In the genomic region with DNA sequence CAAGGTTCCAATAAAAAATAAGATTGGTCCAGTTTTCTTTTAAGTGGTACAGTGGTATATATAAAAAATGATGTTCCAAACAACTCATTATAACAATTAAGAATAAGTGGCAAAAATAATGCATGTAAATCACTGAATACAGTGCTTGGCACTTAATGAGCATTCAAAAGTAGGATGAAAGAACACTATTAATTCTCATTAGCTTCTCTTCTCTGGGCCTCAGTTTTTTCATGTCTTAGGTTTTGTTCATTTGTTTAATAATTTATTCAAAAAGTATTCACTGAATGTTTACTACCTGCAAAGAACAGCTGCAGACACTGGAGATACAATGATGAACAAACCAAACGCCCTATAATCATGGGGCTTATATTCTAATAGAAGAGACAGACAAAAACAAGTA, we compare ENCODE assay signal across 12 cellular contexts. TPM values are rescaled to one million over a fixed set of nuclear protein-coding genes. Genes with fewer than 3 reads are reported as not detected.
A peak's percentile ranks its signal among the peaks of the same experiment; 100 is the strongest.
DNase-seq lines count a peak whose midpoint lies in the region; ATAC-seq and TF ChIP-seq lines count a peak whose summit lies in the region.
"Had no signal": no experiment of that assay in that cellular context is flagged by ENCODE, and none has a peak within 500 bp of the region (broad histone marks: within the 10 kb centered on the region; RNA-seq: fewer than 3 reads in every experiment).

No MANE protein-coding gene starts in this region.

- intact Hi-C loops in PC-3 (cut with micrococcal nuclease): loop anchor here (5.0 kb wide), 1 partner anchor 39 kb away; no protein-coding TSS in a partner anchor

- no peaks in the 10 kb centered on the region for H3K9me3 Mint-ChIP-seq in CD8-positive, alpha-beta memory T cell
- no peaks in the 10 kb centered on the region for H3K9me3 Mint-ChIP-seq in central memory CD8-positive, alpha-beta T cell
- no peaks in the 10 kb centered on the region for H3K9me3 Mint-ChIP-seq in osteocyte (ENCODE audit: unreplicated experiment)

- no peaks in the 10 kb centered on the region for H3K9me3 ChIP-seq in CD8-positive, alpha-beta memory T cell (ENCODE audit: low read length)
- H3K9me3 ChIP-seq in PC-3 (ENCODE audit: low read length): no peaks in the 10 kb centered on the region
- H3K9me3 ChIP-seq: right atrium auricular region had no signal

- H3K4me1 Mint-ChIP-seq in CD8-positive, alpha-beta memory T cell: peaks cover 55 to 68% (median 61%) of the 10 kb centered on the region in 3 donors
- H3K4me1 Mint-ChIP-seq in central memory CD8-positive, alpha-beta T cell: peaks cover 60% of the 10 kb centered on the region
- H3K4me1 Mint-ChIP-seq in osteocyte (ENCODE audit: unreplicated experiment): peaks cover 44% of the 10 kb centered on the region

- H3K9me2 ChIP-seq in PC-3 (replicated peaks; ENCODE audit: low read length): no peaks in the 10 kb centered on the region

- POLR2A ChIA-PET in CD8-positive, alpha-beta memory T cell (lab: Charles Lee): no interaction called here
- POLR2A ChIA-PET in PC-3 (lab: Charles Lee; ENCODE audit: unreplicated experiment): no interaction called here

- H3K4me3 Mint-ChIP-seq in CD8-positive, alpha-beta memory T cell: peak overlapping the region in 1 of 7 donors; percentile 1
- H3K4me3 Mint-ChIP-seq in central memory CD8-positive, alpha-beta T cell: no peak overlapping the region
- no peak overlapping the region for H3K4me3 Mint-ChIP-seq in osteocyte (ENCODE audit: unreplicated experiment)

- H3K27ac ChIP-seq in CD8-positive, alpha-beta memory T cell (ENCODE audit: low read depth, low read length): no peak overlapping the region
- H3K27ac ChIP-seq in PC-3 (ENCODE audit: low read length): peak overlapping the region; percentile 25

- ATAC-seq in PC-3 (no peak), HG02798 (IDR thresholded peaks at IDR 0.05; ENCODE audit: poor library complexity, unreplicated experiment) (no peak), esophagus mucosa (no peak)
- ATAC-seq in central memory CD8-positive, alpha-beta T cell (replicated peaks; ENCODE audit: extremely low read depth, poor library complexity, severe bottlenecking): no peak

- H3K27me3 Mint-ChIP-seq in CD8-positive, alpha-beta memory T cell: no peaks in the 10 kb centered on the region
- H3K27me3 Mint-ChIP-seq in central memory CD8-positive, alpha-beta T cell: no peaks in the 10 kb centered on the region
- H3K27me3 Mint-ChIP-seq in osteocyte (ENCODE audit: unreplicated experiment): no peaks in the 10 kb centered on the region

- peaks cover 8 to 53% (median 16%) of the 10 kb centered on the region in 3 donors for H3K36me3 Mint-ChIP-seq in CD8-positive, alpha-beta memory T cell
- H3K36me3 Mint-ChIP-seq in central memory CD8-positive, alpha-beta T cell (ENCODE audit: insufficient read depth): peaks cover 32% of the 10 kb centered on the region
- H3K36me3 Mint-ChIP-seq in osteocyte (ENCODE audit: unreplicated experiment): peaks cover 17% of the 10 kb centered on the region

- no peak overlapping the region for H3K4me3 ChIP-seq in CD8-positive, alpha-beta memory T cell (ENCODE audit: low read length)
- no peak overlapping the region for H3K4me3 ChIP-seq in PC-3 (ENCODE audit: low read length)
- H3K4me3 ChIP-seq: right atrium auricular region had no signal

- H2AFZ ChIP-seq in PC-3 (ENCODE audit: low read length): no peak overlapping the region

- H3K36me3 ChIP-seq in CD8-positive, alpha-beta memory T cell (ENCODE audit: insufficient read depth, low read length): peaks cover 16% of the 10 kb centered on the region
- peaks cover 46% of the 10 kb centered on the region for H3K36me3 ChIP-seq in PC-3 (ENCODE audit: low read depth, low read length)

- DNase-seq in CD8-positive, alpha-beta memory T cell: no peak
- DNase-seq in PC-3: no peak
- no peak for DNase-seq in central memory CD8-positive, alpha-beta T cell (ENCODE audit: low spot score in 2 of 2)
- no peak for DNase-seq in osteocyte (ENCODE audit: extremely low spot score, unreplicated experiment)
- DNase-seq in stimulated activated CD4-positive, alpha-beta T cell treated with anti-CD3 and anti-CD28 coated beads, Interleukin-2, amount 100 ng/mL, for 24 hours: no peak
- no peak for DNase-seq in iPS-NIHi11 (ENCODE audit: low spot score)
- DNase-seq: KG1, midbrain, NCI-H2107 had no signal

- H3K27ac Mint-ChIP-seq in CD8-positive, alpha-beta memory T cell: peak overlapping the region; percentile 59 to 95 (median 78)
- peak overlapping the region; percentile 90 for H3K27ac Mint-ChIP-seq in central memory CD8-positive, alpha-beta T cell (ENCODE audit: low read depth)
- peak overlapping the region; percentile 36 for H3K27ac Mint-ChIP-seq in osteocyte (ENCODE audit: unreplicated experiment)

- CTCF ChIA-PET in CD8-positive, alpha-beta memory T cell (lab: Charles Lee): interaction anchor here (1.0 to 1.5 kb wide), 2 partner anchors 39 to 40 kb away, joined by 3 read pairs; no protein-coding TSS in a partner anchor
- CTCF ChIA-PET in PC-3 (lab: Charles Lee): no interaction called here

- no peaks in the 10 kb centered on the region for H4K20me1 ChIP-seq in PC-3 (ENCODE audit: low read length)

- H3F3A ChIP-seq in PC-3 (ENCODE audit: low read length, unreplicated experiment): peaks cover 9% of the 10 kb centered on the region

- H3K79me2 ChIP-seq in PC-3 (ENCODE audit: low read length): peaks cover 97% of the 10 kb centered on the region

- H3K4me2 ChIP-seq in PC-3 (ENCODE audit: low read length): no peak overlapping the region

- no TSS peak for BruUV-seq in PC-3 (replicated peaks; lab: Mats Ljungman, UMichigan)

- H3K9ac ChIP-seq in PC-3 (ENCODE audit: low read length): no peak overlapping the region

- H3K27me3 ChIP-seq in CD8-positive, alpha-beta memory T cell (ENCODE audit: insufficient read depth, low read length, poor library complexity, severe bottlenecking): no peaks in the 10 kb centered on the region
- H3K27me3 ChIP-seq in PC-3 (ENCODE audit: low read length): no peaks in the 10 kb centered on the region
- H3K27me3 ChIP-seq: right atrium auricular region had no signal

- TF ChIP-seq CTCF in PC-3 (conservative IDR thresholded peaks at IDR 0.05; ENCODE audit: low read depth, low read length) (no peak), osteocyte (IDR thresholded peaks at IDR 0.05) (no peak)

- H3K4me1 ChIP-seq in CD8-positive, alpha-beta memory T cell (ENCODE audit: insufficient read depth, low read length): peaks cover 30% of the 10 kb centered on the region
- peaks cover 73% of the 10 kb centered on the region for H3K4me1 ChIP-seq in PC-3 (ENCODE audit: insufficient read depth, low read length)

RNA-seq across cellular contexts. Expression of gene BCL2L1, which starts 21.1 kb away (rescaled TPM):
- total RNA-seq in CD8-positive, alpha-beta memory T cell: 100 to 1,000 TPM; 328 TPM
- polyA plus RNA-seq in CD8-positive, alpha-beta memory T cell: 32.1 TPM
- total RNA-seq in PC-3 (2014; rRNA removed) (260 and 277 TPM in 2 replicates), osteocyte (67.0 and 69.4 TPM in 2 replicates), esophagus mucosa (76.6 TPM)

RNA-seq across cellular contexts. Expression of gene TPX2, which starts 37.5 kb away (rescaled TPM):
- 10 to 100 TPM; 60.3 to 62.7 TPM for total RNA-seq in CD8-positive, alpha-beta memory T cell
- 1.1 TPM for polyA plus RNA-seq in CD8-positive, alpha-beta memory T cell
- 128 and 151 TPM in 2 replicates for total RNA-seq in PC-3 (2014; rRNA removed)
- 22.6 and 25.5 TPM in 2 replicates for total RNA-seq in osteocyte
- 32.6 TPM for total RNA-seq in esophagus mucosa

Comparison
In these comparisons a context has a peak if more than half of its experiments do, and no peak if none do; other contexts are left out.
1. H3K27ac Mint-ChIP-seq: peak in every context shown above with its lines; median percentile 90 in central memory CD8-positive, alpha-beta T cell; 78 in CD8-positive, alpha-beta memory T cell; 36 in osteocyte.